In genomic region chr7:99078416-99078815, GRCh38 we compare ENCODE assay signal across 19 cellular contexts.
DNase-seq lines count a peak whose midpoint lies in the region; ATAC-seq, FAIRE-seq and TF ChIP-seq lines count a peak whose summit lies in the region.
"Had no signal": no experiment of that assay in that cellular context is flagged by ENCODE, and none has a peak within 500 bp of the region (broad histone marks: within the 10 kb centered on the region; RNA-seq: fewer than 3 reads in every experiment).

No MANE protein-coding gene starts in this region.

- H3K4me3 ChIP-seq in BLaER1, result no peak overlapping the region
- no peak overlapping the region for H3K4me3 ChIP-seq in WERI-Rb-1 (ENCODE audit: low read depth, low read length)
- H3K4me3 ChIP-seq in stomach, result no peak overlapping the region
- H3K4me3 ChIP-seq: GM23248, HAP-1 had no signal

- peak overlapping the region; percentile 86 for H3K4me2 ChIP-seq in BLaER1

- TF ChIP-seq CTCF in WERI-Rb-1 (IDR thresholded peaks at IDR 0.05; ENCODE audit: low read depth, low read length) (no peak), stomach (IDR thresholded peaks at IDR 0.05) (no peak)

- H3K36me3 ChIP-seq in BLaER1, result 0 out of 2 replicates have a peak, but pooled peaks cover 7% of the 10 kb centered on the region
- no peaks in the 10 kb centered on the region for H3K36me3 ChIP-seq in WERI-Rb-1
- H3K36me3 ChIP-seq in stomach, result peaks cover 0 to 3% (median 0%) of the 10 kb centered on the region in 4 donors
- H3K36me3 ChIP-seq: BE2C, HAP-1 had no signal

- no peak for TF ChIP-seq EP300 in stomach (IDR thresholded peaks at IDR 0.05)

- no peak overlapping the region for H3K9ac ChIP-seq in BLaER1
- H3K9ac ChIP-seq: GM23248 had no signal

- H3K27me3 ChIP-seq in BLaER1, result no peaks in the 10 kb centered on the region
- H3K27me3 ChIP-seq in WERI-Rb-1 (ENCODE audit: insufficient read depth, low read depth, severe bottlenecking), result no peaks in the 10 kb centered on the region
- no peaks in the 10 kb centered on the region for H3K27me3 ChIP-seq in stomach
- H3K27me3 ChIP-seq: BE2C had no signal

- intact Hi-C loops in stomach (cut with DNase I; ENCODE audit: low total_unique reads), result no loop called here

- peaks cover 100% of the 10 kb centered on the region for H3K4me1 ChIP-seq in BLaER1
- H3K4me1 ChIP-seq in stomach, result peaks cover 16 to 52% (median 29%) of the 10 kb centered on the region in 4 donors
- H3K4me1 ChIP-seq: BE2C had no signal

- ATAC-seq in left lobe of liver, result peak; percentile 23

- H3K9me3 ChIP-seq in BLaER1 (peaks cover 2% of the 10 kb centered on the region; the same call in 1 of the 2 replicates), WERI-Rb-1 (ENCODE audit: severe bottlenecking) (no peaks in the 10 kb centered on the region), stomach (no peaks in the 10 kb centered on the region)
- H3K9me3 ChIP-seq: BE2C, HAP-1 had no signal

- no peak for TF ChIP-seq POLR2A in GM12891 (IDR thresholded peaks at IDR 0.05; ENCODE audit: low read depth, low read length)
- TF ChIP-seq POLR2A in stomach (IDR thresholded peaks at IDR 0.05), result no peak

- H4K20me1 ChIP-seq in BLaER1, result peaks cover 17% of the 10 kb centered on the region

- H3K27ac ChIP-seq in BLaER1 (no peak overlapping the region), WERI-Rb-1 (no peak overlapping the region), stomach (no peak overlapping the region)
- H3K27ac ChIP-seq: GM23248 had no signal

- WGBS in stomach, 5 donors, result 49 to 65% (median 54%) methylated on average over 6 of the region's 6 CpGs

- peak; percentile 55 for FAIRE-seq in GM12891 (lab: Jason Lieb, UNC)
- FAIRE-seq: GM12892 had no signal

- no peak for DNase-seq in GM12891 (ENCODE audit: insufficient read length, low spot score)
- peak; percentile 23 for DNase-seq in WERI-Rb-1
- DNase-seq in left lobe of liver (ENCODE audit: low spot score), result no peak
- no peak for DNase-seq in NCI-H187 treated with DMSO at 0.1 percent for 48 hours (lab: John Stamatoyannopoulos, UW)
- no peak for DNase-seq in DMS53 (lab: John Stamatoyannopoulos, UW)
- no peak for DNase-seq in stomach
- DNase-seq: CD4-positive, alpha-beta T cell; COR-L47; DMS79 treated with DMSO at 0.1 percent for 48 hours; GM23248; MM.1S; NCI-H1048; NCI-H1436 treated with DMSO at 0.1 percent for 48 hours; NCI-H2029; NCI-H69 had no signal

TF ChIP-seq in GM12891, 5 proteins besides CTCF, POLR2A, EP300 and RAD21:
- TF ChIP-seq TAF1 (IDR thresholded peaks at IDR 0.05; ENCODE audit: low read depth, low read length) (no peak), SPI1 (IDR thresholded peaks at IDR 0.05; ENCODE audit: low read depth, low read length) (no peak), POLR2AphosphoS5 (IDR thresholded peaks at IDR 0.05; ENCODE audit: low read depth, low read length) (no peak), POU2F2 (IDR thresholded peaks at IDR 0.05; ENCODE audit: low read depth, low read length) (no peak), PAX5 (IDR thresholded peaks at IDR 0.05; ENCODE audit: insufficient read depth, low read length, severe bottlenecking) (no peak)
TF ChIP-seq in GM12891: peak in this region for 0.
